Comparison of ENCODE assay signal across 25 cellular contexts in the genomic region with DNA sequence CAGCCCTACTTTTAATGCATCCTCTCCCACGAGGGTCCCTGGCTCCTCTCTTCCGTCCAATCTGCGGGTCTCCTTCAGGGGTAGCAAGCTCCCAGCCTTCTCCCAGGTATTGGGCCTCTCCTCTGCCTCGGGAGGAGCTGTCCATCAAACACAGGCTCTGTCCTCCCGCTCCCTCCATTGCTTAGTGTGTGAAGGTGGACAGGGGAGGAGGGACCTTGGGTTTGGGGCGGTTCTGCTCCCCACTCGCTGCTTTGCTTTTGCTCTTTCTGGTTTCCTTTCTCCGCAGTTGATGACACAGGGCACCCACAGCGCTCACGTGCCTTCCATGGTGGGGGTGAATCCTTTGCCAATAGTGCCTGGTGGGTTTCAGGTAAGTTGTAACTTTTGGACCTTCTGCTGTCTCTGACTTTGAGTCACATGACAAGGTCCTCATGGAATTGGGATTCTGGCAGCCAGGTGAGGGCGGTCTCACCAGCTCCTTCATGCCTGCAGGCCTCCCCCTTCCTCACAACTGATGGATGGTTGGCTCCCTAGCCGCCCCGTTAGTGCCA.
"Had no signal": no experiment of that assay in that cellular context is flagged by ENCODE, and none has a peak within 500 bp of the region (broad histone marks: within the 10 kb centered on the region; RNA-seq: fewer than 3 reads in every experiment).

No MANE protein-coding gene starts in this region.

- H3K27ac ChIP-seq: hepatocyte, pancreas, stomach, suprapubic skin, tibial nerve, WERI-Rb-1 had no signal

- H3K27ac Mint-ChIP-seq: activated naive CD4-positive, alpha-beta T cell treated with anti-CD3 and anti-CD28 coated beads for 36 hours; activated naive CD8-positive, alpha-beta T cell treated with anti-CD3 and anti-CD28 coated beads, Interleukin-2, amount 10 ng/mL, durations not matched to agents 7 days and 5 days; activated T-cell treated with anti-CD3 and anti-CD28 coated beads, Interleukin-2, amount 50 U/mL, for 24 hours; activated T-helper 2 cell treated with anti-CD3 and anti-CD28 coated beads, Interferon-gamma antibody, Interleukin-2, Interleukin-4, amounts not matched to agents 10 μg/mL and 5 μg/mL and 100 μg/mL, durations not matched to agents 14 hours and 24 hours and 36 hours; dendritic cell treated with granulocyte-macrophage colony-stimulating factor and Interleukin-4, amounts not matched to agents 40 ng/mL and 50 ng/mL, for 4 days; immature natural killer cell; memory B cell; nephron progenitor cell; stimulated activated memory B cell treated with anti-CD40 and anti-IgM and Interleukin-4, amounts not matched to agents 10 μg/mL and 1 μg/mL and 100 μg/mL, for 72 hours had no signal

- H3K27me3 Mint-ChIP-seq: activated T-cell treated with anti-CD3 and anti-CD28 coated beads, Interleukin-2, amount 50 U/mL, for 24 hours; memory B cell; stimulated activated memory B cell treated with anti-CD40 and anti-IgM and Interleukin-4, amounts not matched to agents 10 μg/mL and 1 μg/mL and 100 μg/mL, for 72 hours had no signal

- H3K36me3 Mint-ChIP-seq: activated naive CD8-positive, alpha-beta T cell treated with anti-CD3 and anti-CD28 coated beads, Interleukin-2, amount 10 ng/mL, durations not matched to agents 7 days and 5 days had no signal

- H3K9me3 Mint-ChIP-seq: activated naive CD4-positive, alpha-beta T cell treated with anti-CD3 and anti-CD28 coated beads for 36 hours; activated naive CD8-positive, alpha-beta T cell treated with anti-CD3 and anti-CD28 coated beads, Interleukin-2, amount 10 ng/mL, durations not matched to agents 7 days and 5 days; activated T-cell treated with anti-CD3 and anti-CD28 coated beads, Interleukin-2, amount 50 U/mL, for 24 hours; activated T-helper 2 cell treated with anti-CD3 and anti-CD28 coated beads, Interferon-gamma antibody, Interleukin-2, Interleukin-4, amounts not matched to agents 10 μg/mL and 5 μg/mL and 100 μg/mL, durations not matched to agents 14 hours and 24 hours and 36 hours; dendritic cell treated with granulocyte-macrophage colony-stimulating factor and Interleukin-4, amounts not matched to agents 40 ng/mL and 50 ng/mL, for 4 days; immature natural killer cell; memory B cell; nephron progenitor cell; stimulated activated memory B cell treated with anti-CD40 and anti-IgM and Interleukin-4, amounts not matched to agents 10 μg/mL and 1 μg/mL and 100 μg/mL, for 72 hours had no signal

- H3K79me2 ChIP-seq: hepatocyte had no signal

- H3K27me3 ChIP-seq: pancreas, tibial nerve had no signal

- H3K4me1 Mint-ChIP-seq: activated naive CD8-positive, alpha-beta T cell treated with anti-CD3 and anti-CD28 coated beads, Interleukin-2, amount 10 ng/mL, durations not matched to agents 7 days and 5 days; immature natural killer cell; memory B cell; stimulated activated memory B cell treated with anti-CD40 and anti-IgM and Interleukin-4, amounts not matched to agents 10 μg/mL and 1 μg/mL and 100 μg/mL, for 72 hours had no signal

- ATAC-seq: mucosa of descending colon; pancreas; sciatic nerve; stimulated activated memory B cell treated with anti-CD40 and anti-IgM and Interleukin-4, amounts not matched to agents 10 μg/mL and 1 μg/mL and 100 μg/mL, for 72 hours had no signal

- H3K4me3 Mint-ChIP-seq: activated naive CD4-positive, alpha-beta T cell treated with anti-CD3 and anti-CD28 coated beads for 36 hours; activated naive CD8-positive, alpha-beta T cell treated with anti-CD3 and anti-CD28 coated beads, Interleukin-2, amount 10 ng/mL, durations not matched to agents 7 days and 5 days; activated T-cell treated with anti-CD3 and anti-CD28 coated beads, Interleukin-2, amount 50 U/mL, for 24 hours; dendritic cell treated with granulocyte-macrophage colony-stimulating factor and Interleukin-4, amounts not matched to agents 40 ng/mL and 50 ng/mL, for 4 days; immature natural killer cell; memory B cell; nephron progenitor cell; stimulated activated memory B cell treated with anti-CD40 and anti-IgM and Interleukin-4, amounts not matched to agents 10 μg/mL and 1 μg/mL and 100 μg/mL, for 72 hours had no signal

- H3K4me2 ChIP-seq: hepatocyte, smooth muscle cell had no signal

- H3K4me1 ChIP-seq: pancreas, stomach, suprapubic skin, tibial nerve had no signal

- H3K9me3 ChIP-seq: mucosa of descending colon, pancreas, stomach, suprapubic skin, tibial nerve had no signal

- DNase-seq: activated CD4-positive, alpha-beta T cell treated with anti-CD3 and anti-CD28 coated beads for 1 hour; activated naive CD4-positive, alpha-beta T cell treated with anti-CD3 and anti-CD28 coated beads for 36 hours; activated naive CD8-positive, alpha-beta T cell treated with anti-CD3 and anti-CD28 coated beads, Interleukin-2, amount 10 ng/mL, durations not matched to agents 7 days and 5 days; activated T-cell treated with anti-CD3 and anti-CD28 coated beads, Interleukin-2, amount 50 U/mL, for 24 hours; amniotic stem cell; effector CD4-positive, alpha-beta T cell; foreskin fibroblast; immature natural killer cell; kidney glomerular epithelial cell; nephron progenitor cell; stimulated activated CD4-positive, alpha-beta T cell treated with anti-CD3 and anti-CD28 coated beads, Interleukin-15, amount 100 ng/mL, for 24 hours; stomach; T-helper 1 cell; WERI-Rb-1 had no signal

- H2AFZ ChIP-seq: hepatocyte had no signal
